In the genomic region with DNA sequence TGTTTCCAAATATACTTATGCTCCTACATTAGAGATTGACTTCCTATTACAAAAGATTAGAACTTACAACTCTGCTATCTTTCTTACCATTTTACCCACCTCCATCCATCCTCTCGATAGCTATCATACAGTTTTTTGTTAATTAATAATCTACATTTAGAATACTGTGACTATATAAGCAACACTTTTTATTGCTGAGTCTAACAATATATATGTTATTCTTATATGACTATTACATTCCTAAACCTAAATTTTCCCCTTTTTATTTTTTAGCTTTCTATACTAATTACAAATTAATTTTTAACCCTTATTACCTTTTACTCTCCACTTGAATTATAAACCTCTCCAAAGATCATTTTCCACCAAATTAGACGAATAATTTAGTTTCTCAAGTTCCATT, we compare ENCODE assay signal across 20 cellular contexts. TPM values are rescaled to one million over a fixed set of nuclear protein-coding genes. Genes with fewer than 3 reads are reported as not detected.
"Had no signal": no experiment of that assay in that cellular context is flagged by ENCODE, and none has a peak within 500 bp of the region (broad histone marks: within the 10 kb centered on the region; RNA-seq: fewer than 3 reads in every experiment).

No MANE protein-coding gene starts in this region.

- DNase-seq: KBM-7; MV-4-11; NCI-H1048; NCI-H1417 treated with DMSO at 0.1 percent for 48 hours; NCI-H187; NCI-H2081 treated with DMSO at 0.1 percent for 48 hours; NCI-H345; NCI-H510A treated with DMSO at 0.1 percent for 48 hours; NCI-H526; NCI-H82; NK-92 treated with Interleukin-12 subunit alpha and Interleukin-12 subunit beta, amount 100 ng/mL, for 24 hours; PC-3; SK-N-SH; SW 1271 had no signal

- H3K9me3 ChIP-seq: SK-N-SH had no signal

- H3K36me3 Mint-ChIP-seq: IgD-negative memory B cell had no signal

- H3K4me1 Mint-ChIP-seq: IgD-negative memory B cell had no signal

- FAIRE-seq: HTR-8/SVneo had no signal

- H3K27ac ChIP-seq: HL-60, RWPE1 had no signal

- H3K4me2 ChIP-seq: SK-N-SH had no signal

- H3K9ac ChIP-seq: SK-N-SH had no signal

- H3K9me3 Mint-ChIP-seq: IgD-negative memory B cell had no signal

- H3K27ac Mint-ChIP-seq: IgD-negative memory B cell had no signal

- H3K4me3 Mint-ChIP-seq: IgD-negative memory B cell had no signal

- ATAC-seq: Panc1, PC-3 had no signal

- H3K27me3 Mint-ChIP-seq: IgD-negative memory B cell had no signal

RNA-seq across cellular contexts. Expression of a gene that starts 57.0 kb away (rescaled TPM):
- total RNA-seq: OCI-LY7 had no signal
